Comparison of ENCODE assay signal across 19 cellular contexts in genomic region chr10:4639960-4640359, GRCh38.
DNase-seq lines count a peak whose midpoint lies in the region; ATAC-seq and TF ChIP-seq lines count a peak whose summit lies in the region.
"Had no signal": no experiment of that assay in that cellular context is flagged by ENCODE, and none has a peak within 500 bp of the region (broad histone marks: within the 10 kb centered on the region; RNA-seq: fewer than 3 reads in every experiment).

No MANE protein-coding gene starts in this region.

- no peaks in the 10 kb centered on the region for H3K9me2 ChIP-seq in hepatocyte (replicated peaks; ENCODE audit: insufficient read depth)

- no peak overlapping the region for H3K4me2 ChIP-seq in hepatocyte

- TF ChIP-seq POLR2A in prostate gland (IDR thresholded peaks at IDR 0.05) (no peak), transverse colon (IDR thresholded peaks at IDR 0.05) (no peak), Peyer's patch (IDR thresholded peaks at IDR 0.05) (no peak)

- H3K4me3 ChIP-seq in prostate gland (no peak overlapping the region), transverse colon (no peak overlapping the region), Peyer's patch (no peak overlapping the region), hepatocyte (no peak overlapping the region)
- H3K4me3 ChIP-seq: stomach had no signal

- H3K36me3 ChIP-seq in prostate gland (no peaks in the 10 kb centered on the region), transverse colon (no peaks in the 10 kb centered on the region), Peyer's patch (no peaks in the 10 kb centered on the region), hepatocyte (replicated peaks; ENCODE audit: insufficient read depth, low read depth) (no peaks in the 10 kb centered on the region)
- H3K36me3 ChIP-seq: brain microvascular endothelial cell, stomach had no signal

- TF ChIP-seq EP300 in transverse colon (IDR thresholded peaks at IDR 0.05; ENCODE audit: low read depth) = no peak

- intact Hi-C loops in left cardiac atrium (cut with DNase I) = no loop called here
- intact Hi-C loops in prostate gland (cut with DNase I) = no loop called here
- intact Hi-C loops in transverse colon (cut with DNase I; ENCODE audit: low total_unique reads) = no loop called here

- ATAC-seq in left cardiac atrium = peak; percentile 86 to 94
- ATAC-seq in HG03175 (IDR thresholded peaks at IDR 0.05; ENCODE audit: unreplicated experiment) = no peak

- H3K79me2 ChIP-seq in hepatocyte = no peaks in the 10 kb centered on the region

- TF ChIP-seq CTCF in prostate gland (IDR thresholded peaks at IDR 0.05) = no peak
- no peak for TF ChIP-seq CTCF in transverse colon (IDR thresholded peaks at IDR 0.05)
- TF ChIP-seq CTCF in Peyer's patch (IDR thresholded peaks at IDR 0.05) = no peak
- TF ChIP-seq CTCF in hepatocyte (IDR thresholded peaks at IDR 0.05; ENCODE audit: poor library complexity) = no peak

- H3K4me1 ChIP-seq in prostate gland (replicated peaks) (no peaks in the 10 kb centered on the region), transverse colon (peaks cover 0 to 4% (median 0%) of the 10 kb centered on the region in 4 donors), Peyer's patch (no peaks in the 10 kb centered on the region), hepatocyte (ENCODE audit: insufficient read depth) (no peaks in the 10 kb centered on the region)
- H3K4me1 ChIP-seq: stomach had no signal

- peak overlapping the region; percentile 45 to 72 for H3K27ac ChIP-seq in prostate gland
- H3K27ac ChIP-seq in transverse colon = peak overlapping the region in 3 of 4 donors; percentile 8 to 45 (median 45)
- no peak overlapping the region for H3K27ac ChIP-seq in Peyer's patch
- no peak overlapping the region for H3K27ac ChIP-seq in hepatocyte
- H3K27ac ChIP-seq: brain microvascular endothelial cell, epithelial cell of prostate had no signal

- 13% methylated on average over 2 of the region's 2 CpGs for WGBS in prostate gland
- 59% methylated on average over 2 of the region's 2 CpGs; no CpG with 5 or more reads in 1 of the 2 donors for WGBS in transverse colon (ENCODE audit: low coverage in 1 of 2), 2 donors
- WGBS in hepatocyte (ENCODE audit: low lambda C conversion rate, missing lambda C conversion rate) = 86% methylated on average over 2 of the region's 2 CpGs

- in situ Hi-C loops in transverse colon (cut with MboI; ENCODE audit: low pct_ligation_motif_present in 1 of 4, low pct_unique_long_range_greater_than_20kb in 1 of 4, low sequenced_read_pairs in 3 of 4) = no loop called here

- H4K20me1 ChIP-seq in hepatocyte (ENCODE audit: insufficient read depth, poor library complexity, severe bottlenecking) = no peaks in the 10 kb centered on the region

- H3K9me3 ChIP-seq in prostate gland (no peaks in the 10 kb centered on the region), transverse colon (no peaks in the 10 kb centered on the region), Peyer's patch (no peaks in the 10 kb centered on the region), hepatocyte (ENCODE audit: low read depth) (no peaks in the 10 kb centered on the region)
- H3K9me3 ChIP-seq: stomach had no signal

- DNase-seq in dermis blood vessel endothelial cell (peak; percentile 54), left cardiac atrium (no peak), prostate gland (ENCODE audit: low spot score) (peak; percentile 68), transverse colon (no peak), Peyer's patch (no peak), hepatocyte (ENCODE audit: low spot score) (no peak), NCI-H128 (lab: John Stamatoyannopoulos, UW; ENCODE audit: unreplicated experiment) (no peak)
- DNase-seq: activated CD4-positive, alpha-beta T cell treated with anti-CD3 and anti-CD28 coated beads, Interleukin-2, amount 50 U/mL, for 4 hours; activated naive CD4-positive, alpha-beta T cell treated with anti-CD3 and anti-CD28 coated beads, Interleukin-2, amount 50 U/mL, for 16 hours; activated T-cell treated with anti-CD3 and anti-CD28 coated beads for 4 hours; brain microvascular endothelial cell; H9; immature natural killer cell; MV-4-11; NCI-H2029; NCI-H524 treated with DMSO at 0.1 percent for 48 hours; stomach had no signal

- no peak overlapping the region for H2AFZ ChIP-seq in hepatocyte

- no peaks in the 10 kb centered on the region for H3K27me3 ChIP-seq in prostate gland (replicated peaks; ENCODE audit: insufficient read depth)
- no peaks in the 10 kb centered on the region for H3K27me3 ChIP-seq in transverse colon
- no peaks in the 10 kb centered on the region for H3K27me3 ChIP-seq in Peyer's patch
- H3K27me3 ChIP-seq in hepatocyte = no peaks in the 10 kb centered on the region
- H3K27me3 ChIP-seq: brain microvascular endothelial cell, stomach had no signal

Comparison
In these comparisons a context has a peak if more than half of its experiments do, and no peak if none do; other contexts are left out.
1. DNase-seq: peak in dermis blood vessel endothelial cell (single experiment) and prostate gland (single experiment); none in left cardiac atrium (single experiment), transverse colon (single experiment), Peyer's patch (0 of 3), hepatocyte (single experiment) and NCI-H128 (single experiment).
2. H3K27ac ChIP-seq: peak in prostate gland (2 of 2) and transverse colon (3 of 4); none in Peyer's patch (0 of 4) and hepatocyte (single experiment).